In genomic region chr4:167000141-167000852, GRCh38 we compare ENCODE assay signal across 22 cellular contexts.
DNase-seq lines count a peak whose midpoint lies in the region; ATAC-seq and TF ChIP-seq lines count a peak whose summit lies in the region.
"Had no signal": no experiment of that assay in that cellular context is flagged by ENCODE, and none has a peak within 500 bp of the region (broad histone marks: within the 10 kb centered on the region; RNA-seq: fewer than 3 reads in every experiment).

No MANE protein-coding gene starts in this region.

- H3K27ac ChIP-seq in left lung = no peak overlapping the region
- H3K27ac ChIP-seq: adrenal gland, parathyroid adenoma, tibial nerve, WERI-Rb-1 had no signal

- no peaks in the 10 kb centered on the region for H3K36me3 ChIP-seq in MG63
- H3K36me3 ChIP-seq in left lung = no peaks in the 10 kb centered on the region
- H3K36me3 ChIP-seq: adrenal gland, tibial nerve, WERI-Rb-1 had no signal

- TF ChIP-seq CTCF in left lung (IDR thresholded peaks at IDR 0.05) = no peak

- no peaks in the 10 kb centered on the region for H3K4me1 ChIP-seq in left lung
- H3K4me1 ChIP-seq: adrenal gland, parathyroid adenoma, tibial nerve had no signal

- no peaks in the 10 kb centered on the region for H3K27me3 ChIP-seq in MG63
- H3K27me3 ChIP-seq in left lung = no peaks in the 10 kb centered on the region
- H3K27me3 ChIP-seq: adrenal gland, tibial nerve had no signal

- DNase-seq in H4 (ENCODE audit: low spot score) (peak; percentile 40), MG63 (peak; percentile 12), astrocyte of the hippocampus (ENCODE audit: low read depth, low spot score) (peak; percentile 33), skeletal muscle cell (ENCODE audit: low read depth) (peak; percentile 9), amygdala (lab: John Stamatoyannopoulos, UW) (no peak), left lung (no peak)
- DNase-seq: activated CD4-positive, alpha-beta T cell treated with anti-CD3 and anti-CD28 coated beads, Interleukin-2, amount 10 ng/mL, durations not matched to agents 7 days and 5 days; activated naive CD4-positive, alpha-beta T cell; activated T-cell treated with anti-CD3 and anti-CD28 coated beads, Interleukin-2, amount 50 U/mL, for 48 hours; adrenal gland; CD4-positive, alpha-beta memory T cell; H7; kidney glomerular epithelial cell; NCI-H524 treated with DMSO at 0.1 percent for 48 hours; RPMI8226; stimulated activated naive CD8-positive, alpha-beta T cell treated with anti-CD3 and anti-CD28 coated beads, Interleukin-15, amount 100 ng/mL, for 72 hours; WERI-Rb-1 had no signal

- ATAC-seq in left lung (no peak), GM19023 (IDR thresholded peaks at IDR 0.05; ENCODE audit: unreplicated experiment) (no peak)
- ATAC-seq: K562; sciatic nerve; stimulated activated naive CD8-positive, alpha-beta T cell treated with anti-CD3 and anti-CD28 coated beads, Interleukin-15, amount 100 ng/mL, for 72 hours had no signal

- H3K9me3 ChIP-seq in MG63 (no peaks in the 10 kb centered on the region), left lung (no peaks in the 10 kb centered on the region)
- H3K9me3 ChIP-seq: adrenal gland, tibial nerve had no signal

- intact Hi-C loops in left lung (cut with DNase I) = no loop called here

- H3K4me3 ChIP-seq in MG63 (no peak overlapping the region), skeletal muscle cell (ENCODE audit: low read depth, low read length) (no peak overlapping the region), left lung (no peak overlapping the region)
- H3K4me3 ChIP-seq: adrenal gland, K562, tibial nerve had no signal

Comparison
In these comparisons a context has a peak if more than half of its experiments do, and no peak if none do; other contexts are left out.
1. DNase-seq: peak in H4 (single experiment), MG63 (single experiment), astrocyte of the hippocampus (single experiment) and skeletal muscle cell (single experiment); none in amygdala (0 of 56) and left lung (0 of 2).